ENCODE assay signal across 15 cellular contexts in the genomic region with DNA sequence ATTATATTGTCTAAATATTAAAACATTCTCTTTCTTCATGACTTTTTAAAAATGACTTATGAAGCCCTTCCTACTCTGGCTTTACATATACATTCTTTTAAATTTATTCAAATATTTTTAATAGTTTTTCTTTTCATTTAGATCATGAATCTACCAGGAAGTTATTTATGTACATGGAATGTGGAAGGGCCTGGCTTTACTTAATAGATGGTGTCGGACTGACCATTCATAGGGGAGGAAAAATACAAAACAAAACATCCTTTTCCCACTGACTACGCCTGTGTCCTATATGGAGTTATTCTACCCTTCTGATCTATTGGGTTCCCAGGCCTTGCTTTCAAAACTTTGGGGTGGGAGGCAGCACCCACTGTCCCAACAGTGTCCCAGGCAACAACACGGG.
DNase-seq lines count a peak whose midpoint lies in the region; ATAC-seq, FAIRE-seq and TF ChIP-seq lines count a peak whose summit lies in the region.
"Had no signal": no experiment of that assay in that cellular context is flagged by ENCODE, and none has a peak within 500 bp of the region (broad histone marks: within the 10 kb centered on the region; RNA-seq: fewer than 3 reads in every experiment).

No MANE protein-coding gene starts in this region.

- peak overlapping the region; percentile 59 for H3K4me2 ChIP-seq in endothelial cell of umbilical vein (ENCODE audit: insufficient read depth, low read length)
- H3K4me2 ChIP-seq: BLaER1 had no signal

- peak overlapping the region; percentile 98 for H2AFZ ChIP-seq in endothelial cell of umbilical vein (ENCODE audit: low read depth, low read length)

- H3K9me3 ChIP-seq in endothelial cell of umbilical vein (replicated peaks; ENCODE audit: control insufficient read depth, insufficient read depth, low read length) (no peaks in the 10 kb centered on the region), transverse colon (no peaks in the 10 kb centered on the region), prostate gland (no peaks in the 10 kb centered on the region)
- H3K9me3 ChIP-seq: BLaER1 had no signal

- intact Hi-C loops in endothelial cell of umbilical vein (cut with micrococcal nuclease) = loop anchor here (5.0 kb wide), 1 partner anchor 128 kb away; a partner anchor contains a TSS
- intact Hi-C loops in transverse colon (cut with DNase I; ENCODE audit: low total_unique reads) = no loop called here
- intact Hi-C loops in prostate gland (cut with DNase I) = no loop called here

- no peak overlapping the region for H3K4me3 ChIP-seq in endothelial cell of umbilical vein (replicated peaks in 1 of 3; ENCODE audit: insufficient read depth in 1 of 3, low read depth in 1 of 3, low read length in 3 of 3)
- no peak overlapping the region for H3K4me3 ChIP-seq in transverse colon
- no peak overlapping the region for H3K4me3 ChIP-seq in prostate gland
- H3K4me3 ChIP-seq: BLaER1 had no signal

- TF ChIP-seq POLR2A in endothelial cell of umbilical vein (IDR thresholded peaks at IDR 0.05; ENCODE audit: low read depth, low read length) = no peak
- no peak for TF ChIP-seq POLR2A in transverse colon (IDR thresholded peaks at IDR 0.05)
- TF ChIP-seq POLR2A in prostate gland (IDR thresholded peaks at IDR 0.05) = no peak

- dilution Hi-C loops in endothelial cell of umbilical vein (cut with MboI; ENCODE audit: extremely low pct_ligation_motif_present, low sequenced_read_pairs) = no loop called here

- DNase-seq in M059J (ENCODE audit: low read depth) = peak; percentile 51
- peak; percentile 64 for DNase-seq in endothelial cell of umbilical vein (ENCODE audit: low read depth, low spot score)
- DNase-seq in myocyte (ENCODE audit: low read depth) = peak; percentile 32
- DNase-seq in transverse colon = no peak
- no peak for DNase-seq in NCI-H146 treated with DMSO at 0.1 percent for 48 hours (lab: John Stamatoyannopoulos, UW; ENCODE audit: unreplicated experiment)
- no peak for DNase-seq in prostate gland (ENCODE audit: low spot score)
- no peak for DNase-seq in NCI-H2029 treated with DMSO at 0.1 percent for 48 hours (lab: John Stamatoyannopoulos, UW)
- DNase-seq: activated CD8-positive, alpha-beta memory T cell treated with anti-CD3 and anti-CD28 coated beads, Interleukin-2, amount 50 U/mL, for 4 hours; activated naive CD4-positive, alpha-beta T cell treated with anti-CD3 and anti-CD28 coated beads, Interleukin-2, amount 10 ng/mL, durations not matched to agents 7 days and 5 days; central memory CD4-positive, alpha-beta T cell; H7; NCI-H1436; NCI-H446 treated with DMSO at 0.1 percent for 48 hours had no signal

- FAIRE-seq in endothelial cell of umbilical vein (lab: Jason Lieb, UNC) = no peak

- H3K27ac ChIP-seq in endothelial cell of umbilical vein (ENCODE audit: insufficient read depth, low read depth, low read length) (peak overlapping the region; percentile 75), transverse colon (peak overlapping the region; percentile 58 to 76 (median 66)), prostate gland (no peak overlapping the region)
- H3K27ac ChIP-seq: BLaER1 had no signal

- 78% methylated on average over 2 to 3 of the region's 3 CpGs for WGBS in transverse colon (ENCODE audit: low coverage in 1 of 2), 2 donors
- 93% methylated on average over 3 of the region's 3 CpGs for WGBS in prostate gland

- ATAC-seq in HG03460 (IDR thresholded peaks at IDR 0.05; ENCODE audit: unreplicated experiment) = no peak

- H4K20me1 ChIP-seq in endothelial cell of umbilical vein (replicated peaks; ENCODE audit: control insufficient read depth, extremely low read depth, insufficient read depth, low read length) = no peaks in the 10 kb centered on the region
- H4K20me1 ChIP-seq: BLaER1 had no signal

- no peaks in the 10 kb centered on the region for H3K79me2 ChIP-seq in endothelial cell of umbilical vein (ENCODE audit: control insufficient read depth, insufficient read depth, low read length)

- peaks cover 21% of the 10 kb centered on the region for H3K4me1 ChIP-seq in endothelial cell of umbilical vein (ENCODE audit: control insufficient read depth, extremely low read depth, insufficient read depth, low read length)
- H3K4me1 ChIP-seq in transverse colon = peaks cover 0 to 20% (median 0%) of the 10 kb centered on the region in 4 donors
- no peaks in the 10 kb centered on the region for H3K4me1 ChIP-seq in prostate gland (replicated peaks)

- TF ChIP-seq CTCF in endothelial cell of umbilical vein (IDR thresholded peaks at IDR 0.05; ENCODE audit: extremely low read depth in 1 of 2, insufficient read depth in 1 of 2, low read depth in 1 of 2, low read length in 2 of 2) (no peak), transverse colon (IDR thresholded peaks at IDR 0.05) (no peak), prostate gland (IDR thresholded peaks at IDR 0.05) (no peak)

- CTCF ChIA-PET in endothelial cell of umbilical vein (lab: Charles Lee) = no interaction called here

- BruUV-seq in endothelial cell of umbilical vein (replicated peaks; lab: Mats Ljungman, UMichigan) = no TSS peak

- no peaks in the 10 kb centered on the region for H3K9me1 ChIP-seq in endothelial cell of umbilical vein (replicated peaks; ENCODE audit: control insufficient read depth, extremely low read depth, insufficient read depth, low read length)

- TF ChIP-seq EP300 in transverse colon (IDR thresholded peaks at IDR 0.05; ENCODE audit: low read depth) = no peak

- in situ Hi-C loops in transverse colon (cut with MboI; ENCODE audit: low pct_ligation_motif_present in 1 of 4, low pct_unique_long_range_greater_than_20kb in 1 of 4, low sequenced_read_pairs in 3 of 4) = no loop called here

- POLR2A ChIA-PET in endothelial cell of umbilical vein (lab: Charles Lee) = no interaction called here

- no peaks in the 10 kb centered on the region for H3K36me3 ChIP-seq in endothelial cell of umbilical vein (ENCODE audit: control insufficient read depth in 2 of 2, extremely low read depth in 1 of 2, insufficient read depth in 2 of 2, low read length in 2 of 2)
- no peaks in the 10 kb centered on the region for H3K36me3 ChIP-seq in transverse colon
- no peaks in the 10 kb centered on the region for H3K36me3 ChIP-seq in prostate gland
- H3K36me3 ChIP-seq: BLaER1 had no signal

- H3K27me3 ChIP-seq in endothelial cell of umbilical vein (ENCODE audit: control insufficient read depth in 2 of 2, insufficient read depth in 2 of 2, low read length in 2 of 2) = no peaks in the 10 kb centered on the region
- H3K27me3 ChIP-seq in transverse colon = no peaks in the 10 kb centered on the region
- H3K27me3 ChIP-seq in prostate gland (replicated peaks; ENCODE audit: insufficient read depth) = no peaks in the 10 kb centered on the region
- H3K27me3 ChIP-seq: BLaER1 had no signal

- H3K9ac ChIP-seq in endothelial cell of umbilical vein (replicated peaks; ENCODE audit: extremely low read depth, insufficient read depth, low read length) = peak overlapping the region; percentile 20
- H3K9ac ChIP-seq: BLaER1 had no signal

TF ChIP-seq in endothelial cell of umbilical vein, 7 proteins besides CTCF, POLR2A, EP300 and RAD21:
- TF ChIP-seq EZH2 (IDR thresholded peaks at IDR 0.05; ENCODE audit: borderline replicate concordance, low read depth, low read length, severe bottlenecking) (no peak), FOS (IDR thresholded peaks at IDR 0.05; ENCODE audit: borderline replicate concordance, insufficient read depth, low read length) (no peak), JUN (IDR thresholded peaks at IDR 0.05; ENCODE audit: borderline replicate concordance, insufficient read depth, insufficient read length, low read depth) (no peak), GATA2 (IDR thresholded peaks at IDR 0.05; ENCODE audit: insufficient read depth, insufficient read length, low read depth, low read length) (no peak), POLR2AphosphoS5 (IDR thresholded peaks at IDR 0.05; ENCODE audit: insufficient read depth, low read depth, low read length) (no peak), MYC (IDR thresholded peaks at IDR 0.05; ENCODE audit: low read depth, low read length) (no peak)

Comparison
In these comparisons a context has a peak if more than half of its experiments do, and no peak if none do; other contexts are left out.
1. DNase-seq: peak in M059J (single experiment), endothelial cell of umbilical vein (single experiment) and myocyte (single experiment); none in transverse colon (single experiment), NCI-H146 treated with DMSO at 0.1 percent for 48 hours (single experiment), prostate gland (single experiment) and NCI-H2029 treated with DMSO at 0.1 percent for 48 hours (single experiment).
2. H3K27ac ChIP-seq: peak in endothelial cell of umbilical vein (single experiment) and transverse colon (4 of 4); none in prostate gland (0 of 2).